In genomic region chr19:6161271-6161850, GRCh38 we compare ENCODE assay signal across 9 cellular contexts. TPM values are rescaled to one million over a fixed set of nuclear protein-coding genes. Genes with fewer than 3 reads are reported as not detected.
DNase-seq lines count a peak whose midpoint lies in the region; ATAC-seq and TF ChIP-seq lines count a peak whose summit lies in the region.
"Had no signal": no experiment of that assay in that cellular context is flagged by ENCODE, and none has a peak within 500 bp of the region (broad histone marks: within the 10 kb centered on the region; RNA-seq: fewer than 3 reads in every experiment).

No MANE protein-coding gene starts in this region.

- peaks cover 3% of the 10 kb centered on the region for H3K27me3 Mint-ChIP-seq in activated CD4-positive, alpha-beta T cell treated with anti-CD3 and anti-CD28 coated beads, Interleukin-2, amount 10 ng/mL, durations not matched to agents 24 days and 14 days

- H3K36me3 Mint-ChIP-seq in activated CD4-positive, alpha-beta T cell treated with anti-CD3 and anti-CD28 coated beads, Interleukin-2, amount 10 ng/mL, durations not matched to agents 24 days and 14 days (ENCODE audit: low read depth) = no peaks in the 10 kb centered on the region

- H3K79me2 ChIP-seq in MM.1S (ENCODE audit: low read length) = no peaks in the 10 kb centered on the region
- no peaks in the 10 kb centered on the region for H3K79me2 ChIP-seq in osteoblast (ENCODE audit: insufficient read depth, low read length)

- H3K9ac ChIP-seq in MM.1S (ENCODE audit: low read length) = no peak overlapping the region

- H3K4me1 ChIP-seq in MM.1S (ENCODE audit: low read length) = peaks cover 6% of the 10 kb centered on the region; the same call in 1 of the 2 replicates
- H3K4me1 ChIP-seq in osteoblast (ENCODE audit: insufficient read depth, low read length) = no peaks in the 10 kb centered on the region

- H3K4me3 Mint-ChIP-seq in activated CD4-positive, alpha-beta T cell treated with anti-CD3 and anti-CD28 coated beads, Interleukin-2, amount 10 ng/mL, durations not matched to agents 24 days and 14 days = peak overlapping the region; percentile 6

- no peaks in the 10 kb centered on the region for H3K36me3 ChIP-seq in MM.1S (replicated peaks; ENCODE audit: insufficient read depth, low read length)
- no peaks in the 10 kb centered on the region for H3K36me3 ChIP-seq in osteoblast (ENCODE audit: insufficient read depth, low read length)

- no peak overlapping the region for H3K4me2 ChIP-seq in MM.1S (ENCODE audit: low read depth, low read length)
- no peak overlapping the region for H3K4me2 ChIP-seq in osteoblast (ENCODE audit: insufficient read depth, low read length)

- ATAC-seq in left cardiac atrium = peak; percentile 41 to 66

- no peaks in the 10 kb centered on the region for H4K20me1 ChIP-seq in MM.1S (ENCODE audit: insufficient read depth, low read length)
- no peaks in the 10 kb centered on the region for H4K20me1 ChIP-seq in osteoblast (ENCODE audit: insufficient read depth, low read length)

- H3K9me2 ChIP-seq in MM.1S (replicated peaks; ENCODE audit: insufficient read depth, low read length) = no peaks in the 10 kb centered on the region

- intact Hi-C loops in activated CD4-positive, alpha-beta T cell treated with anti-CD3 and anti-CD28 coated beads, Interleukin-2, amount 10 ng/mL, durations not matched to agents 24 days and 14 days (cut with micrococcal nuclease) = no loop called here
- intact Hi-C loops in left cardiac atrium (cut with DNase I) = no loop called here

- H3K27me3 ChIP-seq in MM.1S (replicated peaks; ENCODE audit: insufficient read depth, low read length) = peaks cover 58% of the 10 kb centered on the region
- H3K27me3 ChIP-seq in osteoblast (ENCODE audit: insufficient read depth, low read length) = no peaks in the 10 kb centered on the region

- H3K4me1 Mint-ChIP-seq in activated CD4-positive, alpha-beta T cell treated with anti-CD3 and anti-CD28 coated beads, Interleukin-2, amount 10 ng/mL, durations not matched to agents 24 days and 14 days = peaks cover 5% of the 10 kb centered on the region

- no peaks in the 10 kb centered on the region for H3F3A ChIP-seq in MM.1S (ENCODE audit: insufficient read depth, low read length)

- peak overlapping the region; percentile 25 for H3K27ac Mint-ChIP-seq in activated CD4-positive, alpha-beta T cell treated with anti-CD3 and anti-CD28 coated beads, Interleukin-2, amount 10 ng/mL, durations not matched to agents 24 days and 14 days

- H2AFZ ChIP-seq in MM.1S (ENCODE audit: low read length) (0 out of 2 replicates have a peak overlapping the region, but pooled peaks have one; percentile 4), osteoblast (ENCODE audit: low read length) (no peak overlapping the region)

- no peak for TF ChIP-seq CTCF in MM.1S (IDR thresholded peaks at IDR 0.05; ENCODE audit: low read length)
- no peak for TF ChIP-seq CTCF in osteoblast (IDR thresholded peaks at IDR 0.05; ENCODE audit: extremely low read depth, low read depth, low read length)

- H3K27ac ChIP-seq in MM.1S (ENCODE audit: low read length) (no peak overlapping the region), caudate nucleus (ENCODE audit: low read depth, low read length) (no peak overlapping the region), osteoblast (ENCODE audit: low read depth, low read length) (no peak overlapping the region)

- H3K9me3 Mint-ChIP-seq in activated CD4-positive, alpha-beta T cell treated with anti-CD3 and anti-CD28 coated beads, Interleukin-2, amount 10 ng/mL, durations not matched to agents 24 days and 14 days = peaks cover 8% of the 10 kb centered on the region

- no peak overlapping the region for H3K4me3 ChIP-seq in MM.1S (ENCODE audit: low read length)
- no peak overlapping the region for H3K4me3 ChIP-seq in osteoblast (ENCODE audit: insufficient read depth, low read length)

- no peaks in the 10 kb centered on the region for H3K9me3 ChIP-seq in MM.1S (replicated peaks; ENCODE audit: insufficient read depth, low read length)
- no peaks in the 10 kb centered on the region for H3K9me3 ChIP-seq in osteoblast (ENCODE audit: low read depth, low read length)

- DNase-seq in GDM1 (lab: John Stamatoyannopoulos, UW) = peak; percentile 84
- peak; percentile 86 for DNase-seq in MM.1S
- peak; percentile 88 for DNase-seq in activated CD4-positive, alpha-beta T cell treated with anti-CD3 and anti-CD28 coated beads, Interleukin-2, amount 10 ng/mL, durations not matched to agents 24 days and 14 days
- DNase-seq in left cardiac atrium = peak; percentile 37
- peak; percentile 10 for DNase-seq in stimulated activated CD8-positive, alpha-beta memory T cell treated with anti-CD3 and anti-CD28 coated beads, Interleukin-4, amount 100 ng/mL, for 24 hours (ENCODE audit: low read depth)
- no peak for DNase-seq in epidermal melanocyte (ENCODE audit: insufficient read length, low spot score)
- DNase-seq in caudate nucleus (lab: John Stamatoyannopoulos, UW) = no peak
- no peak for DNase-seq in osteoblast (ENCODE audit: insufficient read length, low spot score, missing footprints)

RNA-seq across cellular contexts. Expression of gene ACSBG2, which starts 25.9 kb away (rescaled TPM):
- not detected in 2 replicates for total RNA-seq in activated CD4-positive, alpha-beta T cell treated with anti-CD3 and anti-CD28 coated beads, Interleukin-2, amount 10 ng/mL, durations not matched to agents 24 days and 14 days
- total RNA-seq in left cardiac atrium (not detected), osteoblast (not detected in 2 replicates)
- total RNA-seq: epithelial cell of proximal tubule had no signal

RNA-seq across cellular contexts. Expression of gene RFX2, which starts 51.1 kb away (rescaled TPM):
- 10.5 and 10.7 TPM in 2 replicates for total RNA-seq in activated CD4-positive, alpha-beta T cell treated with anti-CD3 and anti-CD28 coated beads, Interleukin-2, amount 10 ng/mL, durations not matched to agents 24 days and 14 days
- total RNA-seq in left cardiac atrium = 10 to 100 TPM; 10.5 to 11.5 TPM
- 3.8 and 6.2 TPM in 2 replicates for total RNA-seq in osteoblast

Comparison
In these comparisons a context has a peak if more than half of its experiments do, and no peak if none do; other contexts are left out.
1. DNase-seq: peak in GDM1 (single experiment), MM.1S (single experiment), activated CD4-positive, alpha-beta T cell treated with anti-CD3 and anti-CD28 coated beads, Interleukin-2, amount 10 ng/mL, durations not matched to agents 24 days and 14 days (single experiment), left cardiac atrium (single experiment) and stimulated activated CD8-positive, alpha-beta memory T cell treated with anti-CD3 and anti-CD28 coated beads, Interleukin-4, amount 100 ng/mL, for 24 hours (single experiment); none in epidermal melanocyte (single experiment), caudate nucleus (0 of 61) and osteoblast (single experiment).